ENCODE assay signal across 10 cellular contexts in genomic region chr11:95279921-95280861, GRCh38. TPM values are rescaled to one million over a fixed set of nuclear protein-coding genes. Genes with fewer than 3 reads are reported as not detected.
A peak's percentile ranks its signal among the peaks of the same experiment; 100 is the strongest.
DNase-seq lines count a peak whose midpoint lies in the region; ATAC-seq and TF ChIP-seq lines count a peak whose summit lies in the region.
"Had no signal": no experiment of that assay in that cellular context is flagged by ENCODE, and none has a peak within 500 bp of the region (broad histone marks: within the 10 kb centered on the region; RNA-seq: fewer than 3 reads in every experiment).

No MANE protein-coding gene starts in this region.

- no TSS peak for BruUV-seq in mammary epithelial cell (replicated peaks; lab: Mats Ljungman, UMichigan)

- H3K9me3 ChIP-seq in HUES48 (ENCODE audit: control insufficient read depth, insufficient read depth, low read length): no peaks in the 10 kb centered on the region
- no peaks in the 10 kb centered on the region for H3K9me3 ChIP-seq in mammary epithelial cell (replicated peaks; ENCODE audit: insufficient read depth, low read length)
- no peaks in the 10 kb centered on the region for H3K9me3 ChIP-seq in neuronal stem cell (replicated peaks in 1 of 2; ENCODE audit: control insufficient read depth in 2 of 2, insufficient read depth in 1 of 2, low read depth in 1 of 2, low read length in 2 of 2)

- intact Hi-C loops in mammary epithelial cell (cut with micrococcal nuclease): no loop called here

- H3K36me3 ChIP-seq in HUES48 (ENCODE audit: control insufficient read depth, insufficient read depth, low read length) (no peaks in the 10 kb centered on the region), mammary epithelial cell (ENCODE audit: insufficient read depth, low read length) (no peaks in the 10 kb centered on the region), neuronal stem cell (replicated peaks in 1 of 2; ENCODE audit: control insufficient read depth in 2 of 2, insufficient read depth in 2 of 2, low read length in 2 of 2) (no peaks in the 10 kb centered on the region)

- no peak overlapping the region for H3K4me3 Mint-ChIP-seq in immature natural killer cell

- H3K4me2 ChIP-seq in mammary epithelial cell (ENCODE audit: insufficient read depth, low read depth, low read length) (peak overlapping the region; percentile 38), neuronal stem cell (ENCODE audit: insufficient read depth, low read length, poor library complexity, severe bottlenecking) (no peak overlapping the region)

- H3K9ac ChIP-seq in HUES48 (ENCODE audit: low read depth, low read length): no peak overlapping the region
- no peak overlapping the region for H3K9ac ChIP-seq in mammary epithelial cell (ENCODE audit: insufficient read depth, low read length)
- no peak overlapping the region for H3K9ac ChIP-seq in neuronal stem cell (ENCODE audit: low read depth, low read length, poor library complexity)

- no peak overlapping the region for H3K4ac ChIP-seq in neuronal stem cell (ENCODE audit: low read length)

- no peaks in the 10 kb centered on the region for H3K79me2 ChIP-seq in mammary epithelial cell (ENCODE audit: insufficient read depth, low read length)

- H3K9me3 Mint-ChIP-seq in immature natural killer cell: no peaks in the 10 kb centered on the region

- H3K23ac ChIP-seq in neuronal stem cell (ENCODE audit: low read depth, low read length, poor library complexity): no peak overlapping the region

- H3K27me3 Mint-ChIP-seq in immature natural killer cell (ENCODE audit: low read depth in 3 of 3): peaks cover 0 to 6% (median 5%) of the 10 kb centered on the region in 3 donors

- dilution Hi-C loops in mammary epithelial cell (cut with HindIII; ENCODE audit: low sequenced_read_pairs): no loop called here

- no peak for TF ChIP-seq POLR2A in GM18505 (IDR thresholded peaks at IDR 0.05; ENCODE audit: borderline replicate concordance, extremely low read depth, insufficient read depth, insufficient read length)

- no peak overlapping the region for H4K8ac ChIP-seq in neuronal stem cell (ENCODE audit: low read depth, low read length)

- no peak overlapping the region for H4K91ac ChIP-seq in neuronal stem cell (ENCODE audit: low read depth, low read length, poor library complexity)

- no peak overlapping the region for H2BK12ac ChIP-seq in neuronal stem cell (ENCODE audit: low read length)

- H3K4me1 ChIP-seq in HUES48 (ENCODE audit: control insufficient read depth, insufficient read depth, low read length) (peaks cover 38% of the 10 kb centered on the region), mammary epithelial cell (ENCODE audit: insufficient read depth, low read length) (peaks cover 18% of the 10 kb centered on the region), neuronal stem cell (ENCODE audit: control insufficient read depth in 2 of 2, insufficient read depth in 1 of 2, low read depth in 1 of 2, low read length in 2 of 2) (peaks cover 2 to 5% of the 10 kb centered on the region in 2 donors)

- H3K36me3 Mint-ChIP-seq in immature natural killer cell: no peaks in the 10 kb centered on the region

- H3K27me3 ChIP-seq in HUES48 (ENCODE audit: control insufficient read depth, insufficient read depth, low read length) (no peaks in the 10 kb centered on the region), mammary epithelial cell (ENCODE audit: insufficient read depth, low read length) (no peaks in the 10 kb centered on the region), neuronal stem cell (ENCODE audit: control insufficient read depth in 3 of 3, insufficient read depth in 3 of 3, low read depth in 1 of 3, low read length in 3 of 3) (no peaks in the 10 kb centered on the region)

- peak overlapping the region; percentile 62 for H2AFZ ChIP-seq in mammary epithelial cell (ENCODE audit: low read depth, low read length)
- peak overlapping the region; percentile 25 for H2AFZ ChIP-seq in neuronal stem cell (ENCODE audit: low read length)

- ATAC-seq in GM18505 (IDR thresholded peaks at IDR 0.05; ENCODE audit: unreplicated experiment) (peak; percentile 84), GM19395 (IDR thresholded peaks at IDR 0.05; ENCODE audit: unreplicated experiment) (no peak), HG02970 (IDR thresholded peaks at IDR 0.05; ENCODE audit: low FRiP score, unreplicated experiment) (no peak)

- no peaks in the 10 kb centered on the region for H3K4me1 Mint-ChIP-seq in immature natural killer cell

- H2BK120ac ChIP-seq in neuronal stem cell (ENCODE audit: low read depth, low read length): no peak overlapping the region

- no peak overlapping the region for H2BK5ac ChIP-seq in neuronal stem cell (ENCODE audit: low read length)

- no peak for TF ChIP-seq CTCF in mammary epithelial cell (conservative IDR thresholded peaks at IDR 0.05 in 1 of 2, IDR thresholded peaks at IDR 0.05 in 1 of 2; ENCODE audit: extremely low read depth in 1 of 2, insufficient read depth in 1 of 2, low read depth in 1 of 2, low read length in 2 of 2)

- peak overlapping the region; percentile 7; the same call in 1 of the 2 replicates for H3K4me3 ChIP-seq in HUES48 (ENCODE audit: low read depth, low read length)
- no peak overlapping the region for H3K4me3 ChIP-seq in mammary epithelial cell (replicated peaks in 1 of 3; ENCODE audit: insufficient read depth in 1 of 3, low read depth in 2 of 3, low read length in 3 of 3)
- H3K4me3 ChIP-seq in neuronal stem cell (ENCODE audit: low read length in 2 of 2): no peak overlapping the region

- whole genome bisulfite sequencing in mammary epithelial cell (ENCODE audit: low coverage, missing lambda C conversion rate): 9% methylated on average over 6 of the region's 6 CpGs
- WGBS in neuronal stem cell (ENCODE audit: extremely low coverage in 2 of 2, insufficient read length in 2 of 2, insufficient replicate concordance in 1 of 2), 2 donors: no CpG with 5 or more reads among the region's 6 CpGs

- H3K27ac ChIP-seq in HUES48 (ENCODE audit: low read depth, low read length) (peak overlapping the region; percentile 90), mammary epithelial cell (ENCODE audit: insufficient read depth, low read depth, low read length) (peak overlapping the region; percentile 57), neuronal stem cell (replicated peaks; ENCODE audit: low read length) (no peak overlapping the region)

- H2AK5ac ChIP-seq in neuronal stem cell (ENCODE audit: low read depth, low read length): no peak overlapping the region

- DNase-seq in mammary epithelial cell: peak; percentile 75
- no peak for DNase-seq in neuronal stem cell (ENCODE audit: low spot score)
- no peak for DNase-seq in KG1 (lab: John Stamatoyannopoulos, UW)
- no peak for DNase-seq in immature natural killer cell
- DNase-seq: activated T-cell treated with anti-CD3 and anti-CD28 coated beads for 4 hours; stimulated activated naive CD4-positive, alpha-beta T cell had no signal

- no peak overlapping the region for H3K18ac ChIP-seq in neuronal stem cell (ENCODE audit: low read length)

- in situ Hi-C loops in mammary epithelial cell (cut with MboI; ENCODE audit: low sequenced_read_pairs in 2 of 2): no loop called here

- no peak overlapping the region for H2BK15ac ChIP-seq in neuronal stem cell (ENCODE audit: low read length)

- CTCF ChIA-PET in mammary epithelial cell (lab: Charles Lee; ENCODE audit: low non-redundant PET): interaction anchor here (0.6 kb wide), 1 partner anchor 213 kb away, joined by 3 read pairs; no protein-coding TSS in a partner anchor

- H3K27ac Mint-ChIP-seq in immature natural killer cell: no peak overlapping the region

- no peaks in the 10 kb centered on the region for H4K20me1 ChIP-seq in mammary epithelial cell (ENCODE audit: insufficient read depth, low read length)

- H3K14ac ChIP-seq in neuronal stem cell (ENCODE audit: low read length): no peak overlapping the region

- no peaks in the 10 kb centered on the region for H3K79me1 ChIP-seq in neuronal stem cell (ENCODE audit: low read depth, low read length)

RNA-seq across cellular contexts. Expression of gene SESN3, which starts 49.2 kb away (rescaled TPM):
- total RNA-seq in mammary epithelial cell: 100 to 1,000 TPM in 1 of 2 donors, 10 to 100 TPM in 1; 36.5 to 184 TPM
- polyA plus RNA-seq in mammary epithelial cell (9.8 TPM), immature natural killer cell (under 1 TPM; 0.29 to 0.45 (median 0.33) TPM)
- 43.3 TPM for polyA minus RNA-seq in mammary epithelial cell
- polyA plus RNA-seq in neuronal stem cell (2013, experiment 1 of 2): 56.5 TPM
- 58.6 TPM for polyA plus RNA-seq in neuronal stem cell (2013, experiment 2 of 2)
